15 cellular contexts compared by ENCODE assay signal in genomic region chr6:16804007-16804303, GRCh38. TPM values are rescaled to one million over a fixed set of nuclear protein-coding genes. Genes with fewer than 3 reads are reported as not detected.
DNase-seq lines count a peak whose midpoint lies in the region; TF ChIP-seq lines count a peak whose summit lies in the region.
"Had no signal": no experiment of that assay in that cellular context is flagged by ENCODE, and none has a peak within 500 bp of the region (broad histone marks: within the 10 kb centered on the region; RNA-seq: fewer than 3 reads in every experiment).

No MANE protein-coding gene starts in this region.

- H3K27me3 Mint-ChIP-seq in CD8-positive, alpha-beta memory T cell, result no peaks in the 10 kb centered on the region
- H3K27me3 Mint-ChIP-seq: CD4-positive, alpha-beta memory T cell had no signal

- intact Hi-C loops in stomach (cut with DNase I; ENCODE audit: low total_unique reads), result no loop called here

- no peak for TF ChIP-seq POLR2A in stomach (IDR thresholded peaks at IDR 0.05)

- 53 to 77% (median 65%) methylated on average over 3 of the region's 3 CpGs for WGBS in stomach, 5 donors

- H3K36me3 ChIP-seq in iPS-18a (ENCODE audit: control insufficient read depth, low read depth, low read length) (no peaks in the 10 kb centered on the region), stomach (no peaks in the 10 kb centered on the region)
- H3K36me3 ChIP-seq in CD8-positive, alpha-beta memory T cell (ENCODE audit: insufficient read depth, low read length), result no peaks in the 10 kb centered on the region

- H3K36me3 Mint-ChIP-seq in CD8-positive, alpha-beta memory T cell, result peaks cover 0 to 2% (median 0%) of the 10 kb centered on the region in 3 donors
- H3K36me3 Mint-ChIP-seq: CD4-positive, alpha-beta memory T cell had no signal

- in situ Hi-C loops in astrocyte of the spinal cord (cut with HindIII; ENCODE audit: low sequenced_read_pairs), result no loop called here

- no peak overlapping the region for H3K4me3 Mint-ChIP-seq in CD8-positive, alpha-beta memory T cell
- H3K4me3 Mint-ChIP-seq: CD4-positive, alpha-beta memory T cell had no signal

- H3K4me3 ChIP-seq in astrocyte of the spinal cord (ENCODE audit: low read depth, low read length) (no peak overlapping the region), iPS-18a (ENCODE audit: low read length) (peak overlapping the region; percentile 42), stomach (peak overlapping the region in 2 of 4 donors; percentile 32)
- no peak overlapping the region for H3K4me3 ChIP-seq in CD8-positive, alpha-beta memory T cell (ENCODE audit: low read length)

- H3K4me1 Mint-ChIP-seq in CD8-positive, alpha-beta memory T cell, result no peaks in the 10 kb centered on the region
- H3K4me1 Mint-ChIP-seq: CD4-positive, alpha-beta memory T cell had no signal

- H3K27me3 ChIP-seq in iPS-18a (ENCODE audit: control insufficient read depth, insufficient read depth, low read length), result no peaks in the 10 kb centered on the region
- no peaks in the 10 kb centered on the region for H3K27me3 ChIP-seq in stomach
- H3K27me3 ChIP-seq in CD8-positive, alpha-beta memory T cell (ENCODE audit: insufficient read depth, low read length, poor library complexity, severe bottlenecking), result no peaks in the 10 kb centered on the region

- H3K27ac ChIP-seq in iPS-18a (ENCODE audit: low read length) (peak overlapping the region; percentile 40), stomach (peak overlapping the region in 4 of 5 donors; percentile 21 to 71 (median 34))
- no peak overlapping the region for H3K27ac ChIP-seq in CD8-positive, alpha-beta memory T cell (ENCODE audit: low read depth, low read length)
- H3K27ac ChIP-seq: 22Rv1 had no signal

- H3K27ac Mint-ChIP-seq in CD8-positive, alpha-beta memory T cell, result no peak overlapping the region
- H3K27ac Mint-ChIP-seq: CD4-positive, alpha-beta memory T cell had no signal

- TF ChIP-seq EP300 in stomach (IDR thresholded peaks at IDR 0.05), result no peak

- POLR2A ChIA-PET in CD8-positive, alpha-beta memory T cell (lab: Charles Lee), result no interaction called here

- H3K9me3 ChIP-seq in iPS-18a (ENCODE audit: control insufficient read depth, low read depth, low read length), result no peaks in the 10 kb centered on the region
- no peaks in the 10 kb centered on the region for H3K9me3 ChIP-seq in stomach
- H3K9me3 ChIP-seq in CD8-positive, alpha-beta memory T cell (ENCODE audit: low read length), result no peaks in the 10 kb centered on the region

- peaks cover 31% of the 10 kb centered on the region for H3K4me1 ChIP-seq in iPS-18a (ENCODE audit: control insufficient read depth, low read depth, low read length)
- H3K4me1 ChIP-seq in stomach, result peaks cover 0 to 29% (median 15%) of the 10 kb centered on the region in 4 donors
- H3K4me1 ChIP-seq in CD8-positive, alpha-beta memory T cell (ENCODE audit: insufficient read depth, low read length), result no peaks in the 10 kb centered on the region

- CTCF ChIA-PET in CD8-positive, alpha-beta memory T cell (lab: Charles Lee), result no interaction called here

- H3K9me3 Mint-ChIP-seq in CD8-positive, alpha-beta memory T cell, result no peaks in the 10 kb centered on the region

- TF ChIP-seq CTCF in astrocyte of the spinal cord (IDR thresholded peaks at IDR 0.05; ENCODE audit: low read depth, low read length), result no peak
- TF ChIP-seq CTCF in stomach (IDR thresholded peaks at IDR 0.05), result no peak

- peak overlapping the region; percentile 53 for H3K9ac ChIP-seq in iPS-18a (ENCODE audit: low read length)

- DNase-seq in NCI-H1417 (lab: John Stamatoyannopoulos, UW), result peak in 2 of 3 experiments; percentile 59 to 84
- no peak for DNase-seq in NCI-H1417 treated with DMSO at 0.1 percent for 48 hours (lab: John Stamatoyannopoulos, UW)
- peak; percentile 59 for DNase-seq in astrocyte of the spinal cord (ENCODE audit: low read depth, low spot score)
- DNase-seq in stomach, result no peak
- no peak for DNase-seq in CD8-positive, alpha-beta memory T cell
- no peak for DNase-seq in NCI-H524 (lab: John Stamatoyannopoulos, UW)
- no peak for DNase-seq in NCI-H2107 (lab: John Stamatoyannopoulos, UW)
- DNase-seq: activated naive CD4-positive, alpha-beta T cell; CD4-positive, alpha-beta memory T cell; GOT3; NCI-H2081 treated with DMSO at 0.1 percent for 48 hours; stimulated activated CD4-positive, alpha-beta T cell treated with anti-CD3 and anti-CD28 coated beads, Interleukin-4, amount 100 ng/mL, for 4 hours; stimulated activated naive CD4-positive, alpha-beta T cell had no signal

RNA-seq across cellular contexts. Expression of gene ATXN1, which starts 42.7 kb away (rescaled TPM):
- 100 to 1,000 TPM in 1 of 5 donors, 10 to 100 TPM in 4; 32.4 to 106 (median 64.6) TPM for total RNA-seq in stomach
- 1 to 10 TPM; 5.2 to 8.7 (median 7.6) TPM for polyA plus RNA-seq in stomach
- total RNA-seq in CD8-positive, alpha-beta memory T cell, result 100 to 1,000 TPM; 111 to 114 TPM
- 20.0 TPM for polyA plus RNA-seq in CD8-positive, alpha-beta memory T cell

Comparison
In these comparisons a context has a peak if more than half of its experiments do, and no peak if none do; other contexts are left out.
1. DNase-seq: peak in NCI-H1417 (2 of 3) and astrocyte of the spinal cord (single experiment); none in NCI-H1417 treated with DMSO at 0.1 percent for 48 hours (single experiment), stomach (single experiment), CD8-positive, alpha-beta memory T cell (0 of 5), NCI-H524 (0 of 2) and NCI-H2107 (single experiment).